ENCODE assay signal across 7 cellular contexts in the genomic region with DNA sequence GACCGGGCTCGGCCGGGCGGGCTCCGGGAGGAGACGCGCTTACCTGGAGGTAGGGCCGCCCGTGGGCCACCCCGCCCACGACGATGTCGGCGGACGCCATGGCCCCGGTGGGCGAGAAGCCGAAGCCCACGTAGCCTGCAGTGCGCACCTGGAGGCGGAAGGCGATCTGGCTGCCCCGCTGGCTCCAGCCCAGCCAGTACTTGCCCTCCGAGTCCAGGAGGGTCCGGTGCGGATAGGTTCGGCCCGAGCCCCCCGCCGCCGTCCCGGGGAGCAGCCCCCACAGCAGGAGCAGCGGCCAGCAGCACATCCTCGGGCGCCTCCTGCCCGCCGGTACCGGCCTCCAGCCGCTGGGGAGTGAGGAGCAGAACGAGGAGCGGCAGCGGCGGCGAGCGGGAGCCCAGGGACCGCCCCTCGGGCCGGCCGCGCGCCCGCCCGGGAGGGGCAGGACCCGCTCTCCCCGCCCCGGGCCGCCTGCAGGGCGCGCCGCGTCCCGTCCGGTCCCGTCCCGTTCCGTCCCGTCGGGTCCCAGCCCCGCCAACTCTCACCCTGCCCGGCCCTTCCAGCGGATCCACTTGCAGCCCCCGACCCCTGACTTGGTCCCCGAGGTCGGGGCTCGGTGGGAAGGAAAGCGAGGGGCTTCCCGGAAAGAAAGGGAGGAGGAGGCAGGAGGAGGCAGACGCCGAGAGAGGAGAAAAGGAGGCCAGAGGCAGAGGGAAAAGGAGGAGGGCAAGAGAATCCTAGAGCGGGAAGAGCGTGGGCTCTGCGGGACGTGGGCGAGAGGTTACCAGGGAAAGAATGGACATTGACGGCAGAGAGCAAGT. TPM values are rescaled to one million over a fixed set of nuclear protein-coding genes. Genes with fewer than 3 reads are reported as not detected.
A peak's percentile ranks its signal among the peaks of the same experiment; 100 is the strongest.
DNase-seq lines count a peak whose midpoint lies in the region; ATAC-seq and TF ChIP-seq lines count a peak whose summit lies in the region.

A gene (minus strand): TSS at position 356 of the 821 bp plus-strand sequence. CDS start 49 bp downstream, at position 307.

- DNase-seq in GM12865 (ENCODE audit: low read depth) (peak; percentile 51), H7 (peak; percentile 90), NCI-H146 (lab: John Stamatoyannopoulos, UW) (peak; percentile 50), colonic mucosa (peak; percentile 32), left lung (peak; percentile 47 to 81), GOT3 (lab: John Stamatoyannopoulos, UW) (no peak)

- H3K36me3 ChIP-seq in H7 (replicated peaks; ENCODE audit: control insufficient read depth, insufficient read depth, low read length) (no peaks in the 10 kb centered on the region), colonic mucosa (no peaks in the 10 kb centered on the region), left lung (no peaks in the 10 kb centered on the region), stomach smooth muscle (ENCODE audit: control insufficient read depth in 2 of 2, insufficient read depth in 2 of 2, low read length in 2 of 2) (no peaks in the 10 kb centered on the region)

- H3K27ac ChIP-seq in colonic mucosa (no peak within 1 kb of the TSS), left lung (peak within 1 kb of the TSS; percentile 7 to 82), stomach smooth muscle (ENCODE audit: low read length) (peak within 1 kb of the TSS; percentile 2)

- peaks cover 45% of the 10 kb centered on the region for H3K27me3 ChIP-seq in H7 (ENCODE audit: control insufficient read depth, insufficient read depth, low read length)
- H3K27me3 ChIP-seq in colonic mucosa: peaks cover 27% of the 10 kb centered on the region
- peaks cover 24 to 70% of the 10 kb centered on the region in 2 donors for H3K27me3 ChIP-seq in left lung
- peaks cover 7 to 23% of the 10 kb centered on the region in 2 donors for H3K27me3 ChIP-seq in stomach smooth muscle (ENCODE audit: control insufficient read depth in 1 of 2, insufficient read depth in 2 of 2, low read length in 2 of 2)

- H3K9ac ChIP-seq in colonic mucosa (ENCODE audit: low read depth in 2 of 2, low read length in 2 of 2) (peak within 1 kb of the TSS; percentile 26 to 69), stomach smooth muscle (ENCODE audit: low read length in 2 of 2) (peak within 1 kb of the TSS; percentile 22 to 30)

- ATAC-seq in left lung: peak; percentile 96

- TF ChIP-seq CTCF in GM12865 (IDR thresholded peaks at IDR 0.05; ENCODE audit: insufficient read depth, low read depth, low read length, missing control alignments) (no peak), colonic mucosa (IDR thresholded peaks at IDR 0.05) (no peak), left lung (IDR thresholded peaks at IDR 0.05) (no peak)

- H3K4me1 ChIP-seq in colonic mucosa: no peaks in the 10 kb centered on the region
- H3K4me1 ChIP-seq in left lung: peaks cover 0 to 6% of the 10 kb centered on the region in 2 donors
- H3K4me1 ChIP-seq in stomach smooth muscle (ENCODE audit: control insufficient read depth, insufficient read depth, low read length): peaks cover 7% of the 10 kb centered on the region

- no peaks in the 10 kb centered on the region for H3K9me3 ChIP-seq in colonic mucosa
- H3K9me3 ChIP-seq in left lung: no peaks in the 10 kb centered on the region
- no peaks in the 10 kb centered on the region for H3K9me3 ChIP-seq in stomach smooth muscle (ENCODE audit: control insufficient read depth in 2 of 2, low read length in 2 of 2)

- H3K4me3 ChIP-seq in GM12865 (ENCODE audit: low read depth, low read length) (peak within 1 kb of the TSS; percentile 76), H7 (ENCODE audit: insufficient read depth, low read depth, low read length) (peak within 1 kb of the TSS; percentile 74), colonic mucosa (peak within 1 kb of the TSS; percentile 47), left lung (peak within 1 kb of the TSS; percentile 51 to 67), stomach smooth muscle (ENCODE audit: low read length in 2 of 2) (peak within 1 kb of the TSS; percentile 64 to 78)

- intact Hi-C loops in colonic mucosa (cut with DNase I): no loop called here
- intact Hi-C loops in left lung (cut with DNase I): no loop called here

RNA-seq across cellular contexts. Expression of the gene that starts here (rescaled TPM):
- total RNA-seq in H7 (2014; rRNA removed; shearing (Covaris generic)): 0.37 and 0.69 TPM in 2 replicates
- 1 to 10 TPM; 2.3 to 5.6 TPM for total RNA-seq in colonic mucosa
- 100 to 1,000 TPM in 1 of 2 donors, 10 to 100 TPM in 1; 49.5 to 106 TPM for total RNA-seq in left lung

Comparison
In these comparisons a context has a peak if more than half of its experiments do, and no peak if none do; other contexts are left out.
1. RNA of the gene that starts here (total RNA-seq): 49.5 to 106 TPM in left lung; 2.3 to 5.6 TPM in colonic mucosa and 0.37 to 0.69 TPM in H7; every median in the first group is over 4 times any median in the second.
2. Peak in DNase-seq and H3K4me3 ChIP-seq in H7; RNA of the gene not detected or under 1 TPM.
3. Peak in every context shown above with its lines, with median percentiles within 50 percentile points of each other: H3K4me3 ChIP-seq.